Comparison of ENCODE assay signal across 30 cellular contexts in genomic region chr4:73451978-73452747, GRCh38. TPM values are rescaled to one million over a fixed set of nuclear protein-coding genes. Genes with fewer than 3 reads are reported as not detected.
DNase-seq lines count a peak whose midpoint lies in the region; ATAC-seq, FAIRE-seq and TF ChIP-seq lines count a peak whose summit lies in the region.
"Had no signal": no experiment of that assay in that cellular context is flagged by ENCODE, and none has a peak within 500 bp of the region (broad histone marks: within the 10 kb centered on the region; RNA-seq: fewer than 3 reads in every experiment).

No MANE protein-coding gene starts in this region.

- H3K27me3 Mint-ChIP-seq in astrocyte (ENCODE audit: low read depth, unreplicated experiment), result no peaks in the 10 kb centered on the region
- H3K27me3 Mint-ChIP-seq: CD4-positive, CD25-positive, alpha-beta regulatory T cell had no signal

- TF ChIP-seq CTCF in astrocyte (IDR thresholded peaks at IDR 0.05; ENCODE audit: insufficient read depth, low read depth, low read length), result no peak

- H3K36me3 ChIP-seq in HUES64 (ENCODE audit: insufficient read depth, low read length), result no peaks in the 10 kb centered on the region
- H3K36me3 ChIP-seq in astrocyte (ENCODE audit: insufficient read depth, low read length), result no peaks in the 10 kb centered on the region
- H3K36me3 ChIP-seq in iPS-20b (ENCODE audit: insufficient read depth, low read depth, low read length), result no peaks in the 10 kb centered on the region
- H3K36me3 ChIP-seq: gastrocnemius medialis, prostate gland, tibial artery had no signal

- H3K9me3 Mint-ChIP-seq in astrocyte (ENCODE audit: unreplicated experiment), result peaks cover 3% of the 10 kb centered on the region
- H3K9me3 Mint-ChIP-seq: activated B cell treated with CpG ODN at 0.5 μM for 24 hours; activated CD8-positive, alpha-beta T cell treated with anti-CD3 and anti-CD28 coated beads for 36 hours; neural crest cell had no signal

- H3K4me1 ChIP-seq in HUES64 (ENCODE audit: insufficient read depth, low read length) (peaks cover 66% of the 10 kb centered on the region), astrocyte (ENCODE audit: insufficient read depth, low read length) (peaks cover 22% of the 10 kb centered on the region), iPS-20b (ENCODE audit: insufficient read depth, low read length) (peaks cover 49% of the 10 kb centered on the region)
- H3K4me1 ChIP-seq: gastrocnemius medialis, prostate gland, tibial artery had no signal

- peak overlapping the region; percentile 97 for H3K27ac Mint-ChIP-seq in astrocyte (ENCODE audit: unreplicated experiment)
- H3K27ac Mint-ChIP-seq: activated B cell treated with CpG ODN at 0.5 μM for 24 hours; activated CD8-positive, alpha-beta T cell treated with anti-CD3 and anti-CD28 coated beads for 36 hours had no signal

- H3K36me3 Mint-ChIP-seq in astrocyte (ENCODE audit: low read depth, unreplicated experiment), result no peaks in the 10 kb centered on the region
- H3K36me3 Mint-ChIP-seq: CD4-positive, CD25-positive, alpha-beta regulatory T cell had no signal

- in situ Hi-C loops in G401 (cut with HindIII; ENCODE audit: low sequenced_read_pairs), result no loop called here

- H2AFZ ChIP-seq in astrocyte (ENCODE audit: low read depth, low read length), result no peak overlapping the region

- peaks cover 40% of the 10 kb centered on the region for H3K4me1 Mint-ChIP-seq in astrocyte (ENCODE audit: low read depth, unreplicated experiment)
- H3K4me1 Mint-ChIP-seq: activated B cell treated with CpG ODN at 0.5 μM for 24 hours; CD4-positive, CD25-positive, alpha-beta regulatory T cell had no signal

- DNase-seq in G401 (ENCODE audit: low spot score) (peak; percentile 80), astrocyte (ENCODE audit: low read depth) (no peak), RKO (ENCODE audit: low spot score) (no peak), left lobe of liver (ENCODE audit: low spot score) (no peak), NCI-H2081 treated with DMSO at 0.1 percent for 48 hours (lab: John Stamatoyannopoulos, UW) (no peak)
- DNase-seq: activated B cell treated with CpG ODN at 0.5 μM for 24 hours; activated CD8-positive, alpha-beta T cell treated with anti-CD3 and anti-CD28 coated beads for 36 hours; CD4-positive, CD25-positive, alpha-beta regulatory T cell; dermis blood vessel endothelial cell; DMS79; gastrocnemius medialis; mucosa of descending colon; stimulated activated CD4-positive, alpha-beta T cell treated with anti-CD3 and anti-CD28 coated beads, Interleukin-2, amount 100 ng/mL, for 48 hours; stimulated activated naive CD4-positive, alpha-beta T cell treated with Interleukin-2 at 50 U/mL for 16 hours; tibial artery had no signal

- H3K4me3 ChIP-seq in HUES64 (ENCODE audit: low read length), result no peak overlapping the region
- no peak overlapping the region for H3K4me3 ChIP-seq in astrocyte (ENCODE audit: insufficient read depth, low read depth, low read length)
- peak overlapping the region; percentile 43; the same call in 1 of the 2 replicates for H3K4me3 ChIP-seq in iPS-20b (ENCODE audit: low read length)
- H3K4me3 ChIP-seq: gastrocnemius medialis, mucosa of descending colon, prostate gland, SK-N-MC, skin epidermis, tibial artery had no signal

- FAIRE-seq in astrocyte (lab: Jason Lieb, UNC), result no peak
- FAIRE-seq: GM12891, GM19239, H54, RCC 7860 had no signal

- H3K27ac ChIP-seq in HUES64 (ENCODE audit: low read depth, low read length), result peak overlapping the region; percentile 94
- peak overlapping the region; percentile 97 for H3K27ac ChIP-seq in astrocyte (ENCODE audit: low read depth, low read length)
- peak overlapping the region; percentile 1 for H3K27ac ChIP-seq in iPS-20b (ENCODE audit: low read length)
- H3K27ac ChIP-seq: epithelial cell of prostate, gastrocnemius medialis, prostate gland, SK-N-MC, skin epidermis, tibial artery had no signal

- H3K9me3 ChIP-seq in HUES64 (ENCODE audit: insufficient read depth, low read depth, low read length), result no peaks in the 10 kb centered on the region
- no peaks in the 10 kb centered on the region for H3K9me3 ChIP-seq in astrocyte (ENCODE audit: insufficient read depth, low read depth, low read length)
- H3K9me3 ChIP-seq in iPS-20b (ENCODE audit: insufficient read depth, low read depth, low read length), result no peaks in the 10 kb centered on the region
- H3K9me3 ChIP-seq: gastrocnemius medialis, mucosa of descending colon, prostate gland, tibial artery had no signal

- H3K27me3 ChIP-seq in HUES64 (ENCODE audit: insufficient read depth, low read length) (peaks cover 4% of the 10 kb centered on the region; the same call in 1 of the 2 replicates), astrocyte (ENCODE audit: insufficient read depth, low read length) (no peaks in the 10 kb centered on the region), iPS-20b (ENCODE audit: insufficient read depth, low read length) (no peaks in the 10 kb centered on the region; the same call in 1 of the 2 replicates)
- H3K27me3 ChIP-seq: gastrocnemius medialis, tibial artery had no signal

- H4K20me1 ChIP-seq in astrocyte (ENCODE audit: insufficient read depth, low read length), result no peaks in the 10 kb centered on the region

- ATAC-seq in left lobe of liver (no peak), SK-N-SH treated with all-trans-retinoic acid at 6 μM for 48 hours (no peak)
- ATAC-seq: activated CD8-positive, alpha-beta T cell treated with anti-CD3 and anti-CD28 coated beads for 36 hours; gastrocnemius medialis had no signal

- H3K4me3 Mint-ChIP-seq in astrocyte (ENCODE audit: unreplicated experiment), result no peak overlapping the region
- H3K4me3 Mint-ChIP-seq: activated B cell treated with CpG ODN at 0.5 μM for 24 hours; activated CD8-positive, alpha-beta T cell treated with anti-CD3 and anti-CD28 coated beads for 36 hours; CD4-positive, CD25-positive, alpha-beta regulatory T cell; neural crest cell had no signal

- WGBS in HUES64, result 91% methylated on average over 4 of the region's 4 CpGs

- H3K9ac ChIP-seq in HUES64 (ENCODE audit: low read depth, low read length), result 0 out of 2 replicates have a peak overlapping the region, but pooled peaks have one; percentile 12
- no peak overlapping the region for H3K9ac ChIP-seq in astrocyte (ENCODE audit: low read length)
- peak overlapping the region; percentile 37; the same call in 1 of the 2 replicates for H3K9ac ChIP-seq in iPS-20b (ENCODE audit: low read depth, low read length)

- H3K79me2 ChIP-seq in astrocyte (ENCODE audit: insufficient read depth, low read length), result no peaks in the 10 kb centered on the region

- H3K4me2 ChIP-seq in astrocyte (ENCODE audit: low read length), result no peak overlapping the region

TF ChIP-seq in SK-N-SH treated with all-trans-retinoic acid at 6 μM for 48 hours, 23 proteins besides CTCF, POLR2A, EP300 and RAD21 (continues in another document):
- TF ChIP-seq BACH2 (CRISPR knock-in tag; IDR thresholded peaks at IDR 0.05; ENCODE audit: borderline replicate concordance) (no peak), POU6F1 (CRISPR knock-in tag; IDR thresholded peaks at IDR 0.05; ENCODE audit: borderline replicate concordance, low read depth) (no peak), TCF4 (CRISPR knock-in tag; IDR thresholded peaks at IDR 0.05; ENCODE audit: borderline replicate concordance) (no peak), CREB5 (CRISPR knock-in tag; IDR thresholded peaks at IDR 0.05; ENCODE audit: low read depth) (no peak), CSRNP3 (CRISPR knock-in tag; IDR thresholded peaks at IDR 0.05) (no peak), ZFP30 (CRISPR knock-in tag; IDR thresholded peaks at IDR 0.05) (no peak)

RNA-seq across cellular contexts. Expression of gene AFP, which starts 16.1 kb away (rescaled TPM):
- not detected in 2 replicates for total RNA-seq in G401 (2014; rRNA removed; shearing (Covaris generic))
- polyA plus RNA-seq in HUES64 (2013, experiment 1 of 2), result 25.1 TPM
- polyA plus RNA-seq in HUES64 (2013, experiment 2 of 2), result 51.0 TPM
- total RNA-seq in astrocyte (8.6 and 11.3 TPM in 2 replicates), left lobe of liver (3.3 TPM)
- total RNA-seq: activated B cell treated with CpG ODN at 0.5 μM for 24 hours; activated CD8-positive, alpha-beta T cell treated with anti-CD3 and anti-CD28 coated beads for 36 hours; CD4-positive, CD25-positive, alpha-beta regulatory T cell; dermis blood vessel endothelial cell; gastrocnemius medialis; HT-29; LHCN-M2; mucosa of descending colon; neural crest cell; T-helper 2 cell treated with Interferon-gamma antibody and Interleukin-4, amounts not matched to agents 100 ng/mL and 5 ng/mL, for 36 hours had no signal
- polyA plus RNA-seq: CD4-positive, CD25-positive, alpha-beta regulatory T cell had no signal

RNA-seq across cellular contexts. Expression of gene AFM, which starts 29.4 kb away (rescaled TPM):
- not detected in 2 replicates for total RNA-seq in G401 (2014; rRNA removed; shearing (Covaris generic))
- polyA plus RNA-seq in HUES64 (2013, experiment 1 of 2), result not detected
- polyA plus RNA-seq in HUES64 (2013, experiment 2 of 2), result not detected
- total RNA-seq in astrocyte (not detected in 2 replicates), left lobe of liver (208 TPM)
- total RNA-seq: activated B cell treated with CpG ODN at 0.5 μM for 24 hours; activated CD8-positive, alpha-beta T cell treated with anti-CD3 and anti-CD28 coated beads for 36 hours; CD4-positive, CD25-positive, alpha-beta regulatory T cell; dermis blood vessel endothelial cell; HT-29; LHCN-M2; mucosa of descending colon; neural crest cell; prostate gland; T-helper 2 cell treated with Interferon-gamma antibody and Interleukin-4, amounts not matched to agents 100 ng/mL and 5 ng/mL, for 36 hours had no signal
- polyA plus RNA-seq: CD4-positive, CD25-positive, alpha-beta regulatory T cell had no signal

RNA-seq across cellular contexts. Expression of gene ALB, which starts 48.1 kb away (rescaled TPM):
- total RNA-seq in G401 (2014; rRNA removed; shearing (Covaris generic)), result not detected in 2 replicates
- polyA plus RNA-seq in HUES64 (2013, experiment 1 of 2), result 1.4 TPM
- polyA plus RNA-seq in HUES64 (2013, experiment 2 of 2), result 2.5 TPM
- total RNA-seq in astrocyte, result 0.75 TPM in 1 of 2 replicates, not detected in the other
- 99,767 TPM for total RNA-seq in left lobe of liver
- total RNA-seq: activated B cell treated with CpG ODN at 0.5 μM for 24 hours; activated CD8-positive, alpha-beta T cell treated with anti-CD3 and anti-CD28 coated beads for 36 hours; CD4-positive, CD25-positive, alpha-beta regulatory T cell; dermis blood vessel endothelial cell; HT-29; LHCN-M2; T-helper 2 cell treated with Interferon-gamma antibody and Interleukin-4, amounts not matched to agents 100 ng/mL and 5 ng/mL, for 36 hours had no signal
- polyA plus RNA-seq: CD4-positive, CD25-positive, alpha-beta regulatory T cell had no signal

Comparison
In these comparisons a context has a peak if more than half of its experiments do, and no peak if none do; other contexts are left out.
1. H3K27ac ChIP-seq: peak in every context shown above with its lines; median percentile 97 in astrocyte; 94 in HUES64; 1 in iPS-20b.
2. RNA of gene AFM, which starts 29.4 kb away (total RNA-seq): 208 TPM in left lobe of liver (single experiment); not detected in G401 and not detected in astrocyte; every median in the first group is over 100 times any median in the second.
3. RNA of gene ALB, which starts 48.1 kb away (total RNA-seq): 99,767 TPM in left lobe of liver (single experiment); 0.75 TPM in astrocyte and not detected in G401; every median in the first group is over 1,000 times any median in the second.